In the genomic region with DNA sequence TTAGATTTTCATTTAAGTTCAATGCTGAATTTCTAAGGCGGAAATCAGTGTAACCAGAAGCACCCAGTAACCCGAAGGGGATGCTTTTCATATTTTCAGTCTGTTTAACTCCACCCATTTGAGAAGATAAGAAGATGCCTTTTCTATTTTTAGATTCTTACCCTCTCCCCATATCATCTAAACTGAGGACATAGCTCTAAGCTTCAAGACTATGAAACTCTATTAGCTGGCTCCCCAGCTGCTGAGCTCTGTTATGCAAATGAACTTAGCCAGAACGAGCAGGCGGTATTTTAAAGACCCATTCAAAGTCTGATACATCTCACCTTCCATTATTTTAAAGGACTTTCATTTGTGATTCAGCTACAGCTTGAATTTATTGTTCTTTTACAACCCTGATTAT, we compare ENCODE assay signal across 8 cellular contexts. TPM values are rescaled to one million over a fixed set of nuclear protein-coding genes. Genes with fewer than 3 reads are reported as not detected.
DNase-seq lines count a peak whose midpoint lies in the region; ATAC-seq, FAIRE-seq and TF ChIP-seq lines count a peak whose summit lies in the region.

No MANE protein-coding gene starts in this region.

- H3K9me3 Mint-ChIP-seq in activated naive CD4-positive, alpha-beta T cell treated with anti-CD3 and anti-CD28 coated beads for 36 hours = no peaks in the 10 kb centered on the region
- no peaks in the 10 kb centered on the region for H3K9me3 Mint-ChIP-seq in activated CD8-positive, alpha-beta T cell treated with anti-CD3 and anti-CD28 coated beads, Interleukin-2, amount 10 ng/mL, durations not matched to agents 7 days and 5 days (ENCODE audit: insufficient read depth)

- H3K4me3 Mint-ChIP-seq in activated naive CD4-positive, alpha-beta T cell treated with anti-CD3 and anti-CD28 coated beads for 36 hours = peak overlapping the region; percentile 33
- H3K4me3 Mint-ChIP-seq in activated CD8-positive, alpha-beta T cell treated with anti-CD3 and anti-CD28 coated beads, Interleukin-2, amount 10 ng/mL, durations not matched to agents 7 days and 5 days = peak overlapping the region; percentile 52

- no peaks in the 10 kb centered on the region for H3K27me3 ChIP-seq in lower lobe of right lung (ENCODE audit: low read depth)

- intact Hi-C loops in activated naive CD4-positive, alpha-beta T cell treated with anti-CD3 and anti-CD28 coated beads for 36 hours (cut with micrococcal nuclease) = loop anchor here (1.0 kb wide), 1 partner anchor 20 kb away; no protein-coding TSS in a partner anchor
- intact Hi-C loops in lower lobe of right lung (cut with DNase I) = no loop called here

- H3K4me3 ChIP-seq in lower lobe of right lung = no peak overlapping the region

- peak overlapping the region; percentile 61 for H3K27ac ChIP-seq in lower lobe of right lung

- CTCF ChIA-PET in activated naive CD4-positive, alpha-beta T cell treated with anti-CD3 and anti-CD28 coated beads for 36 hours (lab: Charles Lee) = interaction anchor here (0.9 to 1.3 kb wide), 2 partner anchors 16 to 29 kb away, joined by 3 to 5 read pairs; no protein-coding TSS in a partner anchor
- CTCF ChIA-PET in activated CD8-positive, alpha-beta T cell treated with anti-CD3 and anti-CD28 coated beads, Interleukin-2, amount 10 ng/mL, durations not matched to agents 7 days and 5 days (lab: Charles Lee) = interaction anchor here (0.7 to 1.6 kb wide), 3 partner anchors 15 to 237 kb away, joined by 3 to 4 read pairs (median 3); no protein-coding TSS in a partner anchor

- peaks cover 97% of the 10 kb centered on the region for H3K4me1 ChIP-seq in lower lobe of right lung

- H3K4me1 Mint-ChIP-seq in activated naive CD4-positive, alpha-beta T cell treated with anti-CD3 and anti-CD28 coated beads for 36 hours (ENCODE audit: low read depth) = peaks cover 80% of the 10 kb centered on the region
- peaks cover 84% of the 10 kb centered on the region for H3K4me1 Mint-ChIP-seq in activated CD8-positive, alpha-beta T cell treated with anti-CD3 and anti-CD28 coated beads, Interleukin-2, amount 10 ng/mL, durations not matched to agents 7 days and 5 days (ENCODE audit: low read depth)

- ATAC-seq in HG03060 (IDR thresholded peaks at IDR 0.05; ENCODE audit: low read depth, unreplicated experiment) (peak; percentile 83), lower lobe of right lung (peak in 1 of 2 donors; percentile 3)
- peak; percentile 42 for ATAC-seq in activated CD8-positive, alpha-beta T cell treated with anti-CD3 and anti-CD28 coated beads, Interleukin-2, amount 10 ng/mL, durations not matched to agents 7 days and 5 days

- POLR2A ChIA-PET in activated CD8-positive, alpha-beta T cell treated with anti-CD3 and anti-CD28 coated beads, Interleukin-2, amount 10 ng/mL, durations not matched to agents 7 days and 5 days (lab: Charles Lee) = interaction anchor here (0.8 to 1.6 kb wide), 3 partner anchors 12 to 63 kb away, joined by 3 read pairs; no protein-coding TSS in a partner anchor

- TF ChIP-seq CTCF in lower lobe of right lung (IDR thresholded peaks at IDR 0.05) = no peak

- H3K27ac Mint-ChIP-seq in activated naive CD4-positive, alpha-beta T cell treated with anti-CD3 and anti-CD28 coated beads for 36 hours = peak overlapping the region; percentile 71
- peak overlapping the region; percentile 75 for H3K27ac Mint-ChIP-seq in activated CD8-positive, alpha-beta T cell treated with anti-CD3 and anti-CD28 coated beads, Interleukin-2, amount 10 ng/mL, durations not matched to agents 7 days and 5 days

- DNase-seq in activated naive CD4-positive, alpha-beta T cell treated with anti-CD3 and anti-CD28 coated beads for 36 hours = no peak
- DNase-seq in activated naive CD4-positive, alpha-beta T cell treated with anti-CD3 and anti-CD28 coated beads, Interleukin-2, amount 50 U/mL, for 16 hours = no peak
- DNase-seq in activated CD8-positive, alpha-beta T cell treated with anti-CD3 and anti-CD28 coated beads, Interleukin-2, amount 10 ng/mL, durations not matched to agents 7 days and 5 days = no peak
- DNase-seq in lower lobe of right lung (no peak), amniotic stem cell (lab: John Stamatoyannopoulos, UW) (no peak), LoVo (ENCODE audit: low spot score) (no peak), HTR-8/SVneo (ENCODE audit: insufficient read length, low spot score) (no peak)

- no peaks in the 10 kb centered on the region for H3K27me3 Mint-ChIP-seq in activated naive CD4-positive, alpha-beta T cell treated with anti-CD3 and anti-CD28 coated beads for 36 hours (ENCODE audit: low read depth)
- H3K27me3 Mint-ChIP-seq in activated CD8-positive, alpha-beta T cell treated with anti-CD3 and anti-CD28 coated beads, Interleukin-2, amount 10 ng/mL, durations not matched to agents 7 days and 5 days (ENCODE audit: low read depth) = no peaks in the 10 kb centered on the region

- H3K36me3 Mint-ChIP-seq in activated naive CD4-positive, alpha-beta T cell treated with anti-CD3 and anti-CD28 coated beads for 36 hours (ENCODE audit: low read depth) = peaks cover 8% of the 10 kb centered on the region
- H3K36me3 Mint-ChIP-seq in activated CD8-positive, alpha-beta T cell treated with anti-CD3 and anti-CD28 coated beads, Interleukin-2, amount 10 ng/mL, durations not matched to agents 7 days and 5 days (ENCODE audit: low read depth) = peaks cover 50% of the 10 kb centered on the region

- no peaks in the 10 kb centered on the region for H3K36me3 ChIP-seq in lower lobe of right lung

- no peak for FAIRE-seq in HTR-8/SVneo (lab: Jason Lieb, UNC)

- no peaks in the 10 kb centered on the region for H3K9me3 ChIP-seq in lower lobe of right lung

RNA-seq across cellular contexts. Expression of gene CDC42EP3, which starts 16.5 kb away (rescaled TPM):
- 1 to 10 TPM; 8.5 to 9.4 TPM for total RNA-seq in activated naive CD4-positive, alpha-beta T cell treated with anti-CD3 and anti-CD28 coated beads for 36 hours
- 10 to 100 TPM; 30.1 to 33.2 TPM for total RNA-seq in activated CD8-positive, alpha-beta T cell treated with anti-CD3 and anti-CD28 coated beads, Interleukin-2, amount 10 ng/mL, durations not matched to agents 7 days and 5 days
- 73.1 TPM for total RNA-seq in lower lobe of right lung
